ENCODE assay signal across 14 cellular contexts in the genomic region with DNA sequence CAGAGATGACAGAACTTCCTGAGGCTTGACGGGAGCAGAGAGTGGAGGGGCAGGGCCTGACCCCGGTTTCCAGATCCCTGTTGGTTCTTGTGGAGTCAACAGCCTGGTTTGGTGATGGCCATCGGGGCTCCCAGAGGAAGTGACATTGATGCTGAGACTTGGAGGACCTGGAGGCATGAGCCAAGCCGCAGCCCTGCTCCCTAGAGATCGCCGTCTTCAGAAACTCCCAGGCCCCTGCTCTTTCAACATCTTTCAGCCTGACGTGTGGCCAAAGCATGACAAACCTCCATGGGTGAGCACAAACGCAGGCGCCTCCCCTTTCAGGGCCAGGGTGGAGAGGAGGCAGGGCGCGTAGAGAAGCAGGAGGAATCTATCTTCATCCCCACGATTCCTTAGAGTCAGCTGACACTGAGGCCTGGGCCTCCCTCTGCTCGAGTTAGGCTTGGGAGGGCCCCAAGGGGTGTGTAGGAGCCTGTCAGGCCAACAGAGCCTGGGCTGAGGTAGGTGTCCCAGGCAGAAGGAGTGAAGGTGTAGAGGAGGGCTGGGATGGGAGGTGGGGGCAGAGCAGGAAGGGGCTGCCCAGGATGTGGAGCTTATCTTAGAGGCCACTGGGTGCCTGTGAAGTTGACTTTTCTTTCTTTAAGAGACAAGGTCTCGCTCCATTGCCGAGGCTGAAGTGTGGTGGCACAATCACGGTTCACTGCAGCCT. TPM values are rescaled to one million over a fixed set of nuclear protein-coding genes. Genes with fewer than 3 reads are reported as not detected.
DNase-seq lines count a peak whose midpoint lies in the region; ATAC-seq and TF ChIP-seq lines count a peak whose summit lies in the region.
"Had no signal": no experiment of that assay in that cellular context is flagged by ENCODE, and none has a peak within 500 bp of the region (broad histone marks: within the 10 kb centered on the region; RNA-seq: fewer than 3 reads in every experiment).

No MANE protein-coding gene starts in this region.

- DNase-seq in astrocyte of the spinal cord (ENCODE audit: low read depth, low spot score) (peak; percentile 51), heart left ventricle (peak; percentile 83 to 90 (median 87)), gastrocnemius medialis (peak; percentile 83 to 91), A673 (ENCODE audit: low spot score) (no peak), mesothelial cell of epicardium (ENCODE audit: low spot score in 2 of 2, unreplicated experiment in 2 of 2) (no peak), NCI-H2081 treated with DMSO at 0.1 percent for 48 hours (lab: John Stamatoyannopoulos, UW) (no peak)
- DNase-seq: activated CD4-positive, alpha-beta T cell treated with anti-CD3 and anti-CD28 coated beads for 4 hours; activated T-cell treated with anti-CD3 and anti-CD28 coated beads, Interleukin-2, amount 50 U/mL, for 72 hours; small intestine; SW 1271 had no signal

- peaks cover 13% of the 10 kb centered on the region for H3K36me3 ChIP-seq in BLaER1
- no peaks in the 10 kb centered on the region for H3K36me3 ChIP-seq in heart left ventricle
- no peaks in the 10 kb centered on the region for H3K36me3 ChIP-seq in gastrocnemius medialis
- no peaks in the 10 kb centered on the region for H3K36me3 ChIP-seq in A673 (ENCODE audit: insufficient read depth, low read length, poor library complexity, severe bottlenecking)
- H3K36me3 ChIP-seq: ascending aorta had no signal

- H3K4me3 Mint-ChIP-seq in mesothelial cell of epicardium = no peak overlapping the region
- H3K4me3 Mint-ChIP-seq: activated T-cell treated with anti-CD3 and anti-CD28 coated beads, Interleukin-2, amount 50 U/mL, for 72 hours had no signal

- intact Hi-C loops in heart left ventricle (cut with DNase I) (loop anchor here in 2 of 10 donors (5.0 kb wide), 3 partner anchors 58 to 72 kb away; no protein-coding TSS in a partner anchor), gastrocnemius medialis (cut with DNase I; ENCODE audit: low total_unique reads) (loop anchor here (10.0 kb wide), 1 partner anchor 56 kb away; no protein-coding TSS in a partner anchor), A673 (cut with micrococcal nuclease; ENCODE audit: unreplicated experiment) (no loop called here)

- H3K9me3 Mint-ChIP-seq in mesothelial cell of epicardium = peaks cover 9% of the 10 kb centered on the region
- H3K9me3 Mint-ChIP-seq: activated T-cell treated with anti-CD3 and anti-CD28 coated beads, Interleukin-2, amount 50 U/mL, for 72 hours had no signal

- ATAC-seq in heart left ventricle (peak; percentile 43 to 76 (median 54)), gastrocnemius medialis (peak; percentile 64 to 66), GM19463 (IDR thresholded peaks at IDR 0.05; ENCODE audit: unreplicated experiment) (no peak)
- ATAC-seq: activated T-cell treated with anti-CD3 and anti-CD28 coated beads, Interleukin-2, amount 50 U/mL, for 72 hours; GM12878 had no signal

- CTCF ChIA-PET in A673 (lab: Charles Lee) = no interaction called here

- in situ Hi-C loops in astrocyte of the spinal cord (cut with HindIII; ENCODE audit: low sequenced_read_pairs) (no loop called here), gastrocnemius medialis (cut with MboI; ENCODE audit: low sequenced_read_pairs in 4 of 4) (no loop called here)

- H4K20me1 ChIP-seq in BLaER1 = no peaks in the 10 kb centered on the region

- WGBS in heart left ventricle, 4 donors = 52 to 71% (median 61%) methylated on average over 16 of the region's 16 CpGs

- H3K4me1 ChIP-seq in BLaER1 = peaks cover 76% of the 10 kb centered on the region
- H3K4me1 ChIP-seq in heart left ventricle = peaks cover 0 to 74% (median 30%) of the 10 kb centered on the region in 12 donors
- H3K4me1 ChIP-seq in gastrocnemius medialis = peaks cover 17 to 20% of the 10 kb centered on the region in 2 donors
- no peaks in the 10 kb centered on the region for H3K4me1 ChIP-seq in A673 (ENCODE audit: insufficient read depth, low read length, poor library complexity, severe bottlenecking)
- H3K4me1 ChIP-seq: ascending aorta had no signal

- POLR2A ChIA-PET in A673 (lab: Charles Lee; ENCODE audit: low non-redundant PET) = no interaction called here

- H3K27me3 Mint-ChIP-seq in mesothelial cell of epicardium (ENCODE audit: low read depth) = peaks cover 8% of the 10 kb centered on the region

- no peak overlapping the region for H3K27ac Mint-ChIP-seq in mesothelial cell of epicardium
- H3K27ac Mint-ChIP-seq: activated T-cell treated with anti-CD3 and anti-CD28 coated beads, Interleukin-2, amount 50 U/mL, for 72 hours had no signal

- H3K9me3 ChIP-seq in BLaER1 = peaks cover 32% of the 10 kb centered on the region
- no peaks in the 10 kb centered on the region for H3K9me3 ChIP-seq in heart left ventricle
- no peaks in the 10 kb centered on the region for H3K9me3 ChIP-seq in gastrocnemius medialis
- H3K9me3 ChIP-seq in A673 (ENCODE audit: low read depth, low read length, poor library complexity, severe bottlenecking) = peaks cover 6% of the 10 kb centered on the region
- H3K9me3 ChIP-seq: ascending aorta had no signal

- no TSS peak for BruUV-seq in A673 (replicated peaks; lab: Mats Ljungman, UMichigan)

- H3K27me3 ChIP-seq in BLaER1 (no peaks in the 10 kb centered on the region), heart left ventricle (no peaks in the 10 kb centered on the region), gastrocnemius medialis (no peaks in the 10 kb centered on the region), A673 (replicated peaks; ENCODE audit: insufficient read depth, low read depth, low read length, poor library complexity) (no peaks in the 10 kb centered on the region)
- H3K27me3 ChIP-seq: ascending aorta had no signal

- peak overlapping the region; percentile 58 for H3K9ac ChIP-seq in BLaER1

- H3K4me2 ChIP-seq in BLaER1 = peak overlapping the region; percentile 91

- TF ChIP-seq POLR2A in heart left ventricle (IDR thresholded peaks at IDR 0.05) = no peak
- TF ChIP-seq POLR2A in gastrocnemius medialis (IDR thresholded peaks at IDR 0.05) = no peak

- H3K4me1 Mint-ChIP-seq in mesothelial cell of epicardium = no peaks in the 10 kb centered on the region

- H3K27ac ChIP-seq in BLaER1 (peak overlapping the region; percentile 87), heart left ventricle (peak overlapping the region; percentile 13 to 82 (median 63)), gastrocnemius medialis (peak overlapping the region; percentile 67 to 82 (median 78)), A673 (ENCODE audit: low read depth, low read length, poor library complexity, severe bottlenecking) (no peak overlapping the region)
- H3K27ac ChIP-seq: ascending aorta had no signal

- H3K4me3 ChIP-seq in BLaER1 = peak overlapping the region; percentile 31; the same call in 1 of the 2 replicates
- no peak overlapping the region for H3K4me3 ChIP-seq in astrocyte of the spinal cord (ENCODE audit: low read depth, low read length)
- H3K4me3 ChIP-seq in heart left ventricle = no peak overlapping the region
- H3K4me3 ChIP-seq in gastrocnemius medialis = no peak overlapping the region
- no peak overlapping the region for H3K4me3 ChIP-seq in A673 (ENCODE audit: low read depth, low read length, poor library complexity, severe bottlenecking)
- H3K4me3 ChIP-seq: ascending aorta, GM12878 had no signal

- no peaks in the 10 kb centered on the region for H3K36me3 Mint-ChIP-seq in mesothelial cell of epicardium

- no peak for TF ChIP-seq CTCF in astrocyte of the spinal cord (IDR thresholded peaks at IDR 0.05; ENCODE audit: low read depth, low read length)
- TF ChIP-seq CTCF in heart left ventricle (IDR thresholded peaks at IDR 0.05) = no peak
- no peak for TF ChIP-seq CTCF in gastrocnemius medialis (IDR thresholded peaks at IDR 0.05 in 4 of 5, conservative IDR thresholded peaks at IDR 0.05 in 1 of 5)
- no peak for TF ChIP-seq CTCF in A673 (conservative IDR thresholded peaks at IDR 0.05; ENCODE audit: low read depth, low read length)
- TF ChIP-seq CTCF in mesothelial cell of epicardium (IDR thresholded peaks at IDR 0.05; ENCODE audit: unreplicated experiment) = no peak

RNA-seq across cellular contexts. Expression of a gene that starts 56.1 kb away (rescaled TPM):
- total RNA-seq in heart left ventricle (10 to 100 TPM; 26.3 to 64.4 (median 33.0) TPM), gastrocnemius medialis (10 to 100 TPM; 20.4 to 33.7 (median 27.7) TPM), A673 (2021) (20.4 and 21.6 TPM in 2 replicates), mesothelial cell of epicardium (17.9 to 20.1 TPM (median 18.9 TPM) in 3 replicates)
- 10 to 100 TPM; 36.2 to 44.7 TPM for polyA plus RNA-seq in heart left ventricle

Comparison
In these comparisons a context has a peak if more than half of its experiments do, and no peak if none do; other contexts are left out.
1. DNase-seq: peak in astrocyte of the spinal cord (single experiment), heart left ventricle (5 of 5) and gastrocnemius medialis (2 of 2); none in A673 (single experiment), mesothelial cell of epicardium (0 of 2) and NCI-H2081 treated with DMSO at 0.1 percent for 48 hours (single experiment).